8 cellular contexts compared by ENCODE assay signal in the genomic region with DNA sequence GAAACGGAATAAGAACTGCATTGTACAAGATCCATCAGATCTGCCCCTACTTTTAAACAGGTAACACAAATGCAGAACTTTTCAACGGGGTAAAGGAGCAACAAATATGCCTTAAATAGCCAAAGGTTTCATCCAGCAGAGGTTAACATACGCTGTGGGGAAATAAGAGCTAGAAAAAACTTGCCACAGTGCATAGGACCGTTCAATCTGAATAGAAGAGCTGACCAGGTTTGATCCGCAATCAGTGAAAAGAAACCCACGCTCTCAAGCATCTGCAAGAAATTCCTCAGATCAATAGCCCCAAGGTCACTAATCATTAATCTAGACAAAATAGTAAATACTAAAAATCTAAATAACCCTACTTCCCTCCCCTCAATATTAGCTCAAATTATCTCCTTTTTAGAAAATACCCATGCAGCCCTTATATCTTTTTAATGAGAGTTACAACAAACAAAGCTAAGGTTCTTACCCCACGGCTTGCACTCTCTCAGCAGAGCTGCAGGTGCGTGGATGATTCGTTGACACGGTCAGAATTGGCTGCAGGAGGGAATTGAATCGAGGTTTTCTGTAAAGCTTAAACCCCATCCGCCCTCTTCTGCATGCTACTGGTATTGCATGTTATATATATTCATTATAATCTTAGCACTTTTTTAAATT. TPM values are rescaled to one million over a fixed set of nuclear protein-coding genes. Genes with fewer than 3 reads are reported as not detected.
DNase-seq lines count a peak whose midpoint lies in the region; ATAC-seq, FAIRE-seq and TF ChIP-seq lines count a peak whose summit lies in the region.

A gene with protein sequence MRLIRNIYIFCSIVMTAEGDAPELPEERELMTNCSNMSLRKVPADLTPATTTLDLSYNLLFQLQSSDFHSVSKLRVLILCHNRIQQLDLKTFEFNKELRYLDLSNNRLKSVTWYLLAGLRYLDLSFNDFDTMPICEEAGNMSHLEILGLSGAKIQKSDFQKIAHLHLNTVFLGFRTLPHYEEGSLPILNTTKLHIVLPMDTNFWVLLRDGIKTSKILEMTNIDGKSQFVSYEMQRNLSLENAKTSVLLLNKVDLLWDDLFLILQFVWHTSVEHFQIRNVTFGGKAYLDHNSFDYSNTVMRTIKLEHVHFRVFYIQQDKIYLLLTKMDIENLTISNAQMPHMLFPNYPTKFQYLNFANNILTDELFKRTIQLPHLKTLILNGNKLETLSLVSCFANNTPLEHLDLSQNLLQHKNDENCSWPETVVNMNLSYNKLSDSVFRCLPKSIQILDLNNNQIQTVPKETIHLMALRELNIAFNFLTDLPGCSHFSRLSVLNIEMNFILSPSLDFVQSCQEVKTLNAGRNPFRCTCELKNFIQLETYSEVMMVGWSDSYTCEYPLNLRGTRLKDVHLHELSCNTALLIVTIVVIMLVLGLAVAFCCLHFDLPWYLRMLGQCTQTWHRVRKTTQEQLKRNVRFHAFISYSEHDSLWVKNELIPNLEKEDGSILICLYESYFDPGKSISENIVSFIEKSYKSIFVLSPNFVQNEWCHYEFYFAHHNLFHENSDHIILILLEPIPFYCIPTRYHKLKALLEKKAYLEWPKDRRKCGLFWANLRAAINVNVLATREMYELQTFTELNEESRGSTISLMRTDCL (minus strand): TSS at position 539 of the 657 bp plus-strand sequence. CDS start 7,400 bp downstream, outside the sequence.

- H3K36me3 ChIP-seq in tibial nerve = no peaks in the 10 kb centered on the region

- peak; percentile 39 for ATAC-seq in activated CD8-positive, alpha-beta memory T cell treated with anti-CD3 and anti-CD28 coated beads, Interleukin-2, amount 10 ng/mL, durations not matched to agents 7 days and 5 days
- peak; percentile 45 for ATAC-seq in GM21717 (IDR thresholded peaks at IDR 0.05; ENCODE audit: unreplicated experiment)
- ATAC-seq in left lobe of liver = peak; percentile 92

- H3K4me3 ChIP-seq in Jurkat, Clone E6-1 (ENCODE audit: low read length) = no peak within 1 kb of the TSS
- H3K4me3 ChIP-seq in tibial nerve = no peak within 1 kb of the TSS

- H3K4me3 Mint-ChIP-seq in activated CD8-positive, alpha-beta memory T cell treated with anti-CD3 and anti-CD28 coated beads, Interleukin-2, amount 10 ng/mL, durations not matched to agents 7 days and 5 days = no peak within 1 kb of the TSS

- no peaks in the 10 kb centered on the region for H3K36me3 Mint-ChIP-seq in activated CD8-positive, alpha-beta memory T cell treated with anti-CD3 and anti-CD28 coated beads, Interleukin-2, amount 10 ng/mL, durations not matched to agents 7 days and 5 days

- H3K27ac Mint-ChIP-seq in activated CD8-positive, alpha-beta memory T cell treated with anti-CD3 and anti-CD28 coated beads, Interleukin-2, amount 10 ng/mL, durations not matched to agents 7 days and 5 days = no peak within 1 kb of the TSS

- peak; percentile 62 to 78 (median 70) for TF ChIP-seq CTCF in tibial nerve (IDR thresholded peaks at IDR 0.05)

- peak; percentile 68 for FAIRE-seq in RCC 7860 (lab: Jason Lieb, UNC)

- peaks cover 0 to 8% (median 0%) of the 10 kb centered on the region in 4 donors for H3K4me1 ChIP-seq in tibial nerve

- 38 to 39% methylated on average over 12 of the region's 12 CpGs for WGBS in tibial nerve, 2 donors

- H3K9me3 Mint-ChIP-seq in activated CD8-positive, alpha-beta memory T cell treated with anti-CD3 and anti-CD28 coated beads, Interleukin-2, amount 10 ng/mL, durations not matched to agents 7 days and 5 days (ENCODE audit: low read depth) = no peaks in the 10 kb centered on the region

- no peaks in the 10 kb centered on the region for H3K27me3 ChIP-seq in tibial nerve

- H3K27me3 Mint-ChIP-seq in activated CD8-positive, alpha-beta memory T cell treated with anti-CD3 and anti-CD28 coated beads, Interleukin-2, amount 10 ng/mL, durations not matched to agents 7 days and 5 days = peaks cover 16% of the 10 kb centered on the region

- TF ChIP-seq EP300 in tibial nerve (IDR thresholded peaks at IDR 0.05) = no peak

- CTCF ChIA-PET in activated CD8-positive, alpha-beta memory T cell treated with anti-CD3 and anti-CD28 coated beads, Interleukin-2, amount 10 ng/mL, durations not matched to agents 7 days and 5 days (lab: Charles Lee) = interaction anchor here (0.5 to 4.4 kb wide), 21 partner anchors 11 to 717 kb away, joined by 3 to 58 read pairs (median 4); a partner anchor contains a TSS

- DNase-seq in activated CD8-positive, alpha-beta memory T cell treated with anti-CD3 and anti-CD28 coated beads, Interleukin-2, amount 10 ng/mL, durations not matched to agents 7 days and 5 days = peak; percentile 51
- no peak for DNase-seq in activated CD8-positive, alpha-beta memory T cell treated with anti-CD3 and anti-CD28 coated beads for 24 hours
- peak; percentile 49 for DNase-seq in Jurkat, Clone E6-1 (ENCODE audit: low read depth, low spot score)
- DNase-seq in RCC 7860 (ENCODE audit: low spot score) (peak; percentile 33), left lobe of liver (ENCODE audit: low spot score) (no peak), tibial nerve (ENCODE audit: low spot score in 2 of 2) (peak in 1 of 2 donors; percentile 77)
- peak; percentile 29 for DNase-seq in central memory CD4-positive, alpha-beta T cell

- peak within 1 kb of the TSS in 1 of 4 donors; percentile 0 for H3K27ac ChIP-seq in tibial nerve

- H3K4me1 Mint-ChIP-seq in activated CD8-positive, alpha-beta memory T cell treated with anti-CD3 and anti-CD28 coated beads, Interleukin-2, amount 10 ng/mL, durations not matched to agents 7 days and 5 days = peaks cover 4% of the 10 kb centered on the region

- no peaks in the 10 kb centered on the region for H3K9me3 ChIP-seq in tibial nerve

- no peak for TF ChIP-seq POLR2A in tibial nerve (IDR thresholded peaks at IDR 0.05)

RNA-seq across cellular contexts. Expression of the gene that starts here (rescaled TPM):
- total RNA-seq in activated CD8-positive, alpha-beta memory T cell treated with anti-CD3 and anti-CD28 coated beads, Interleukin-2, amount 10 ng/mL, durations not matched to agents 7 days and 5 days = under 1 TPM in 1 of 2 experiments, not detected in 1; 0.09 TPM
- polyA plus RNA-seq in Jurkat, Clone E6-1 (2012; ENCODE audit: insufficient read depth, insufficient read length) = not detected
- total RNA-seq in left lobe of liver = 0.08 TPM
- total RNA-seq in tibial nerve = under 1 TPM in 2 of 4 donors, not detected in 2; under 0.01 to 0.22 TPM

Comparison
In these comparisons a context has a peak if more than half of its experiments do, and no peak if none do; other contexts are left out.
1. Peak in DNase-seq and ATAC-seq in activated CD8-positive, alpha-beta memory T cell treated with anti-CD3 and anti-CD28 coated beads, Interleukin-2, amount 10 ng/mL, durations not matched to agents 7 days and 5 days; RNA of the gene not detected or under 1 TPM.
2. Peak in ATAC-seq in left lobe of liver; RNA of the gene not detected or under 1 TPM.
3. ATAC-seq: peak in every context shown above with its lines; median percentile 92 in left lobe of liver; 45 in GM21717; 39 in activated CD8-positive, alpha-beta memory T cell treated with anti-CD3 and anti-CD28 coated beads, Interleukin-2, amount 10 ng/mL, durations not matched to agents 7 days and 5 days.
4. DNase-seq: peak in Jurkat, Clone E6-1 (single experiment), RCC 7860 (single experiment) and central memory CD4-positive, alpha-beta T cell (single experiment); none in activated CD8-positive, alpha-beta memory T cell treated with anti-CD3 and anti-CD28 coated beads for 24 hours (single experiment) and left lobe of liver (single experiment).